In genomic region chr14:69480136-69480535, GRCh38 we compare ENCODE assay signal across 32 cellular contexts. TPM values are rescaled to one million over a fixed set of nuclear protein-coding genes. Genes with fewer than 3 reads are reported as not detected.
"Had no signal": no experiment of that assay in that cellular context is flagged by ENCODE, and none has a peak within 500 bp of the region (broad histone marks: within the 10 kb centered on the region; RNA-seq: fewer than 3 reads in every experiment).

No MANE protein-coding gene starts in this region.

- H3K27ac Mint-ChIP-seq: activated B cell treated with CpG ODN at 0.5 μM for 24 hours; activated CD4-positive, alpha-beta memory T cell treated with anti-CD3 and anti-CD28 coated beads for 36 hours; activated CD4-positive, alpha-beta T cell treated with anti-CD3 and anti-CD28 coated beads, Interleukin-2, amount 10 ng/mL, durations not matched to agents 24 days and 14 days; activated CD8-positive, alpha-beta memory T cell treated with anti-CD3 and anti-CD28 coated beads, Interleukin-2, amount 10 ng/mL, durations not matched to agents 7 days and 5 days; activated CD8-positive, alpha-beta T cell treated with anti-CD3 and anti-CD28 coated beads, Interleukin-2, amount 10 ng/mL, durations not matched to agents 7 days and 5 days; activated naive CD4-positive, alpha-beta T cell treated with anti-CD3 and anti-CD28 coated beads, Interleukin-2, amount 10 ng/mL, durations not matched to agents 7 days and 5 days; activated naive CD4-positive, alpha-beta T cell treated with anti-CD3 and anti-CD28 coated beads, Interleukin-2, amount 50 U/mL, for 24 hours; activated naive CD8-positive, alpha-beta T cell; activated naive CD8-positive, alpha-beta T cell treated with anti-CD3 and anti-CD28 coated beads, Interleukin-2, amount 10 ng/mL, durations not matched to agents 7 days and 5 days; activated naive CD8-positive, alpha-beta T cell treated with anti-CD3 and anti-CD28 coated beads, Interleukin-2, amount 50 U/mL, for 24 hours; activated T-cell treated with anti-CD3 and anti-CD28 coated beads, Interleukin-2, amount 50 U/mL, for 24 hours; activated T-helper 2 cell treated with anti-CD3 and anti-CD28 coated beads, Interferon-gamma antibody, Interleukin-2, Interleukin-4, amounts not matched to agents 10 μg/mL and 5 μg/mL and 100 μg/mL, durations not matched to agents 14 hours and 24 hours and 36 hours; brain; T-cell; T-helper 2 cell treated with Interferon-gamma antibody and Interleukin-4, amounts not matched to agents 5 μg/mL and 100 μg/mL, for 36 hours had no signal

- H3K4me1 Mint-ChIP-seq: activated naive CD4-positive, alpha-beta T cell treated with anti-CD3 and anti-CD28 coated beads, Interleukin-2, amount 50 U/mL, for 24 hours; central memory CD8-positive, alpha-beta T cell had no signal

- H3K36me3 Mint-ChIP-seq: activated CD4-positive, alpha-beta memory T cell treated with anti-CD3 and anti-CD28 coated beads for 36 hours; activated CD8-positive, alpha-beta memory T cell treated with anti-CD3 and anti-CD28 coated beads, Interleukin-2, amount 10 ng/mL, durations not matched to agents 7 days and 5 days; activated naive CD4-positive, alpha-beta T cell treated with anti-CD3 and anti-CD28 coated beads, Interleukin-2, amount 10 ng/mL, durations not matched to agents 7 days and 5 days; activated naive CD4-positive, alpha-beta T cell treated with anti-CD3 and anti-CD28 coated beads, Interleukin-2, amount 50 U/mL, for 24 hours; activated naive CD8-positive, alpha-beta T cell treated with anti-CD3 and anti-CD28 coated beads, Interleukin-2, amount 10 ng/mL, durations not matched to agents 7 days and 5 days; brain; T-cell had no signal

- H3K4me3 Mint-ChIP-seq: activated B cell treated with CpG ODN at 0.5 μM for 24 hours; activated CD4-positive, alpha-beta memory T cell treated with anti-CD3 and anti-CD28 coated beads for 36 hours; activated CD4-positive, alpha-beta T cell treated with anti-CD3 and anti-CD28 coated beads, Interleukin-2, amount 10 ng/mL, durations not matched to agents 24 days and 14 days; activated CD8-positive, alpha-beta memory T cell treated with anti-CD3 and anti-CD28 coated beads, Interleukin-2, amount 10 ng/mL, durations not matched to agents 7 days and 5 days; activated CD8-positive, alpha-beta T cell treated with anti-CD3 and anti-CD28 coated beads, Interleukin-2, amount 10 ng/mL, durations not matched to agents 7 days and 5 days; activated naive CD4-positive, alpha-beta T cell treated with anti-CD3 and anti-CD28 coated beads, Interleukin-2, amount 10 ng/mL, durations not matched to agents 7 days and 5 days; activated naive CD4-positive, alpha-beta T cell treated with anti-CD3 and anti-CD28 coated beads, Interleukin-2, amount 50 U/mL, for 24 hours; activated naive CD8-positive, alpha-beta T cell; activated naive CD8-positive, alpha-beta T cell treated with anti-CD3 and anti-CD28 coated beads, Interleukin-2, amount 10 ng/mL, durations not matched to agents 7 days and 5 days; activated naive CD8-positive, alpha-beta T cell treated with anti-CD3 and anti-CD28 coated beads, Interleukin-2, amount 50 U/mL, for 24 hours; activated T-cell treated with anti-CD3 and anti-CD28 coated beads, Interleukin-2, amount 50 U/mL, for 24 hours; brain; central memory CD8-positive, alpha-beta T cell; T-cell; T-helper 2 cell treated with Interferon-gamma antibody and Interleukin-4, amounts not matched to agents 5 μg/mL and 100 μg/mL, for 36 hours had no signal

- H3K9me3 Mint-ChIP-seq: activated B cell treated with CpG ODN at 0.5 μM for 24 hours; activated CD4-positive, alpha-beta memory T cell treated with anti-CD3 and anti-CD28 coated beads for 36 hours; activated CD4-positive, alpha-beta T cell treated with anti-CD3 and anti-CD28 coated beads, Interleukin-2, amount 10 ng/mL, durations not matched to agents 24 days and 14 days; activated naive CD4-positive, alpha-beta T cell treated with anti-CD3 and anti-CD28 coated beads, Interleukin-2, amount 10 ng/mL, durations not matched to agents 7 days and 5 days; activated naive CD4-positive, alpha-beta T cell treated with anti-CD3 and anti-CD28 coated beads, Interleukin-2, amount 50 U/mL, for 24 hours; activated naive CD8-positive, alpha-beta T cell treated with anti-CD3 and anti-CD28 coated beads, Interleukin-2, amount 10 ng/mL, durations not matched to agents 7 days and 5 days; activated naive CD8-positive, alpha-beta T cell treated with anti-CD3 and anti-CD28 coated beads, Interleukin-2, amount 50 U/mL, for 24 hours; activated T-cell treated with anti-CD3 and anti-CD28 coated beads, Interleukin-2, amount 50 U/mL, for 24 hours; activated T-helper 2 cell treated with anti-CD3 and anti-CD28 coated beads, Interferon-gamma antibody, Interleukin-2, Interleukin-4, amounts not matched to agents 10 μg/mL and 5 μg/mL and 100 μg/mL, durations not matched to agents 14 hours and 24 hours and 36 hours; central memory CD8-positive, alpha-beta T cell; T-cell; T-helper 2 cell treated with Interferon-gamma antibody and Interleukin-4, amounts not matched to agents 5 μg/mL and 100 μg/mL, for 36 hours had no signal

- ATAC-seq: activated CD8-positive, alpha-beta memory T cell treated with anti-CD3 and anti-CD28 coated beads, Interleukin-2, amount 10 ng/mL, durations not matched to agents 7 days and 5 days; activated CD8-positive, alpha-beta T cell treated with anti-CD3 and anti-CD28 coated beads, Interleukin-2, amount 10 ng/mL, durations not matched to agents 7 days and 5 days; activated naive CD8-positive, alpha-beta T cell treated with anti-CD3 and anti-CD28 coated beads, Interleukin-2, amount 50 U/mL, for 24 hours; T-cell had no signal

- DNase-seq: activated B cell treated with CpG ODN at 0.5 μM for 24 hours; activated CD4-positive, alpha-beta memory T cell treated with anti-CD3 and anti-CD28 coated beads for 36 hours; activated CD4-positive, alpha-beta T cell treated with anti-CD3 and anti-CD28 coated beads for 4 hours; activated CD4-positive, alpha-beta T cell treated with anti-CD3 and anti-CD28 coated beads, Interleukin-2, amount 10 ng/mL, durations not matched to agents 24 days and 14 days; activated CD4-positive, alpha-beta T cell treated with anti-CD3 and anti-CD28 coated beads, Interleukin-2, amount 50 U/mL, for 1 hour; activated CD4-positive, alpha-beta T cell treated with anti-CD3 and anti-CD28 coated beads, Interleukin-2, amount 50 U/mL, for 4 hours; activated CD4-positive, CD25-positive, alpha-beta regulatory T cell treated with anti-CD3 and anti-CD28 coated beads, Interleukin-2, amount 50 U/mL, for 72 hours; activated CD8-positive, alpha-beta memory T cell treated with anti-CD3 and anti-CD28 coated beads for 24 hours; activated CD8-positive, alpha-beta memory T cell treated with anti-CD3 and anti-CD28 coated beads, Interleukin-2, amount 10 ng/mL, durations not matched to agents 7 days and 5 days; activated CD8-positive, alpha-beta memory T cell treated with anti-CD3 and anti-CD28 coated beads, Interleukin-2, amount 50 U/mL, for 48 hours; activated CD8-positive, alpha-beta T cell treated with anti-CD3 and anti-CD28 coated beads, Interleukin-2, amount 10 ng/mL, durations not matched to agents 7 days and 5 days; activated gamma-delta T cell; activated naive CD4-positive, alpha-beta T cell treated with anti-CD3 and anti-CD28 coated beads, Interleukin-2, amount 10 ng/mL, durations not matched to agents 7 days and 5 days; activated naive CD4-positive, alpha-beta T cell treated with Interleukin-2 at 50 U/mL for 16 hours; activated naive CD8-positive, alpha-beta T cell treated with anti-CD3 and anti-CD28 coated beads, Interleukin-2, amount 10 ng/mL, durations not matched to agents 7 days and 5 days; activated naive CD8-positive, alpha-beta T cell treated with anti-CD3 and anti-CD28 coated beads, Interleukin-2, amount 50 U/mL, for 24 hours; activated T-cell treated with anti-CD3 and anti-CD28 coated beads, Interleukin-2, amount 50 U/mL, for 24 hours; activated T-cell treated with anti-CD3 and anti-CD28 coated beads, Interleukin-2, amount 50 U/mL, for 48 hours; amygdala; anterior cingulate cortex; caudate nucleus; cerebellar nuclear complex; T-cell; T-helper 2 cell; T-helper 9 cell had no signal

- H3K9me3 ChIP-seq: ascending aorta had no signal

RNA-seq across cellular contexts. Expression of gene PLEKHD1, which starts 4.4 kb away (rescaled TPM):
- total RNA-seq: ascending aorta had no signal
